In genomic region chr15:51829360-51830278, GRCh38 we compare ENCODE assay signal across 8 cellular contexts. TPM values are rescaled to one million over a fixed set of nuclear protein-coding genes. Genes with fewer than 3 reads are reported as not detected.
A peak's percentile ranks its signal among the peaks of the same experiment; 100 is the strongest.
DNase-seq lines count a peak whose midpoint lies in the region; ATAC-seq and TF ChIP-seq lines count a peak whose summit lies in the region.

TMOD3 (plus strand) TSS chr15:51829653; CDS start chr15:51862885, 33,232 bp downstream.

- BruUV-seq in Panc1 (replicated peaks; lab: Mats Ljungman, UMichigan), result no TSS peak

- in situ Hi-C loops in Panc1 (cut with HindIII; ENCODE audit: low pct_unique_long_range_greater_than_20kb, low sequenced_read_pairs), result no loop called here

- no peaks in the 10 kb centered on the region for H3K9me3 ChIP-seq in Panc1 (ENCODE audit: control insufficient read depth, insufficient read depth, low read depth, low read length)
- no peaks in the 10 kb centered on the region for H3K9me3 ChIP-seq in esophagus muscularis mucosa
- no peaks in the 10 kb centered on the region for H3K9me3 ChIP-seq in muscle layer of duodenum (ENCODE audit: control insufficient read depth in 1 of 2, low read length in 2 of 2)

- no peaks in the 10 kb centered on the region for H3K27me3 Mint-ChIP-seq in activated T-cell treated with anti-CD3 and anti-CD28 coated beads, Interleukin-2, amount 50 U/mL, for 72 hours (ENCODE audit: low read depth)

- peak within 1 kb of the TSS; percentile 91 for H3K27ac Mint-ChIP-seq in activated T-cell treated with anti-CD3 and anti-CD28 coated beads, Interleukin-2, amount 50 U/mL, for 72 hours

- intact Hi-C loops in Panc1 (cut with micrococcal nuclease; ENCODE audit: unreplicated experiment) (no loop called here), esophagus muscularis mucosa (cut with DNase I) (loop anchor here (5.0 kb wide), 1 partner anchor 43 kb away; no protein-coding TSS in a partner anchor)

- peaks cover 0 to 1% of the 10 kb centered on the region in 2 donors for H3K36me3 Mint-ChIP-seq in activated T-cell treated with anti-CD3 and anti-CD28 coated beads, Interleukin-2, amount 50 U/mL, for 72 hours (ENCODE audit: insufficient read depth in 2 of 2)

- CTCF ChIA-PET in Panc1 (lab: Charles Lee), result no interaction called here

- H3K4me3 Mint-ChIP-seq in activated T-cell treated with anti-CD3 and anti-CD28 coated beads, Interleukin-2, amount 50 U/mL, for 72 hours, result peak within 1 kb of the TSS; percentile 86 to 94

- peak within 1 kb of the TSS; percentile 84 for H3K27ac ChIP-seq in Panc1 (ENCODE audit: low read length)
- H3K27ac ChIP-seq in esophagus muscularis mucosa (replicated peaks in 1 of 4), result peak within 1 kb of the TSS; percentile 88 to 93 (median 92)
- H3K27ac ChIP-seq in muscle layer of duodenum (ENCODE audit: low read length), result peak within 1 kb of the TSS; percentile 79

- H3K36me3 ChIP-seq in Panc1 (ENCODE audit: control insufficient read depth, insufficient read depth, low read length) (no peaks in the 10 kb centered on the region; the same call in 1 of the 2 replicates), esophagus muscularis mucosa (no peaks in the 10 kb centered on the region), muscle layer of duodenum (ENCODE audit: control insufficient read depth in 1 of 2, insufficient read depth in 2 of 2, low read length in 2 of 2) (no peaks in the 10 kb centered on the region)

- DNase-seq in DMS114 treated with DMSO at 0.1 percent for 48 hours (lab: John Stamatoyannopoulos, UW; ENCODE audit: unreplicated experiment), result peak; percentile 82
- DNase-seq in HuH-7.5 (ENCODE audit: low spot score), result peak; percentile 79
- DNase-seq in Panc1 (ENCODE audit: low read depth, low spot score), result peak; percentile 74
- peak; percentile 93 to 95 for DNase-seq in activated T-cell treated with anti-CD3 and anti-CD28 coated beads, Interleukin-2, amount 50 U/mL, for 72 hours
- DNase-seq in esophagus muscularis mucosa (ENCODE audit: extremely low spot score), result peak; percentile 97
- peak; percentile 88 for DNase-seq in stimulated activated CD8-positive, alpha-beta memory T cell treated with anti-CD3 and anti-CD28 coated beads, Interleukin-7, amount 100 ng/mL, for 24 hours (ENCODE audit: low read depth)

- H3K27me3 ChIP-seq in Panc1 (ENCODE audit: control insufficient read depth, insufficient read depth, low read length) (no peaks in the 10 kb centered on the region), esophagus muscularis mucosa (no peaks in the 10 kb centered on the region), muscle layer of duodenum (ENCODE audit: low read depth, low read length) (no peaks in the 10 kb centered on the region)

- H3K9me3 Mint-ChIP-seq in activated T-cell treated with anti-CD3 and anti-CD28 coated beads, Interleukin-2, amount 50 U/mL, for 72 hours, result no peaks in the 10 kb centered on the region

- TF ChIP-seq POLR2A in esophagus muscularis mucosa (IDR thresholded peaks at IDR 0.05; ENCODE audit: low read depth), result peak; percentile 68

- 6% methylated on average over 21 of the region's 89 CpGs for WGBS in esophagus muscularis mucosa

- H3K4me3 ChIP-seq in Panc1 (ENCODE audit: low read depth in 2 of 2, low read length in 2 of 2), result peak within 1 kb of the TSS; percentile 87 to 94
- H3K4me3 ChIP-seq in esophagus muscularis mucosa, result peak within 1 kb of the TSS; percentile 87 to 97 (median 94)
- H3K4me3 ChIP-seq in muscle layer of duodenum (ENCODE audit: low read depth in 1 of 2, low read length in 2 of 2), result peak within 1 kb of the TSS; percentile 86 to 90

- no peak for TF ChIP-seq EP300 in esophagus muscularis mucosa (IDR thresholded peaks at IDR 0.05)

- POLR2A ChIA-PET in Panc1 (lab: Charles Lee), result interaction anchor here (0.5 to 0.6 kb wide), 2 partner anchors 190 to 218 kb away, joined by 4 read pairs; no protein-coding TSS in a partner anchor

- peaks cover 54% of the 10 kb centered on the region for H3K4me1 Mint-ChIP-seq in activated T-cell treated with anti-CD3 and anti-CD28 coated beads, Interleukin-2, amount 50 U/mL, for 72 hours (ENCODE audit: low read depth)

- TF ChIP-seq CTCF in Panc1 (IDR thresholded peaks at IDR 0.05), result no peak
- TF ChIP-seq CTCF in esophagus muscularis mucosa (IDR thresholded peaks at IDR 0.05), result peak in 1 of 3 experiments; percentile 16

- H3K4me1 ChIP-seq in Panc1 (ENCODE audit: control insufficient read depth, insufficient read depth, low read length), result peaks cover 14% of the 10 kb centered on the region; the same call in 1 of the 2 replicates
- peaks cover 14 to 47% (median 27%) of the 10 kb centered on the region in 4 donors for H3K4me1 ChIP-seq in esophagus muscularis mucosa
- H3K4me1 ChIP-seq in muscle layer of duodenum (ENCODE audit: control insufficient read depth in 1 of 2, insufficient read depth in 2 of 2, low read length in 2 of 2), result peaks cover 9 to 13% of the 10 kb centered on the region in 2 donors

- ATAC-seq in GM21528 (IDR thresholded peaks at IDR 0.05; ENCODE audit: low FRiP score, unreplicated experiment) (peak; percentile 90), Panc1 (peak; percentile 98)
- ATAC-seq in activated T-cell treated with anti-CD3 and anti-CD28 coated beads, Interleukin-2, amount 50 U/mL, for 72 hours (replicated peaks in 1 of 2), result peak; percentile 87 to 89

RNA-seq across cellular contexts. Expression of gene TMOD3, which starts in this region (rescaled TPM):
- 53.4 TPM for total RNA-seq in Panc1 (2021; ENCODE audit: unreplicated experiment)
- 23.8 TPM for polyA plus RNA-seq in Panc1 (2012; ENCODE audit: insufficient read length)
- 10 to 100 TPM; 48.6 to 55.1 TPM for total RNA-seq in activated T-cell treated with anti-CD3 and anti-CD28 coated beads, Interleukin-2, amount 50 U/mL, for 72 hours
- 10 to 100 TPM; 16.2 to 27.9 (median 24.7) TPM for total RNA-seq in esophagus muscularis mucosa

Comparison
In these comparisons a context has a peak if more than half of its experiments do, and no peak if none do; other contexts are left out.
1. Peak in every context shown above with its lines: DNase-seq, ATAC-seq, H3K4me3 ChIP-seq and H3K27ac ChIP-seq.